Comparison of ENCODE assay signal across 17 cellular contexts in the genomic region with DNA sequence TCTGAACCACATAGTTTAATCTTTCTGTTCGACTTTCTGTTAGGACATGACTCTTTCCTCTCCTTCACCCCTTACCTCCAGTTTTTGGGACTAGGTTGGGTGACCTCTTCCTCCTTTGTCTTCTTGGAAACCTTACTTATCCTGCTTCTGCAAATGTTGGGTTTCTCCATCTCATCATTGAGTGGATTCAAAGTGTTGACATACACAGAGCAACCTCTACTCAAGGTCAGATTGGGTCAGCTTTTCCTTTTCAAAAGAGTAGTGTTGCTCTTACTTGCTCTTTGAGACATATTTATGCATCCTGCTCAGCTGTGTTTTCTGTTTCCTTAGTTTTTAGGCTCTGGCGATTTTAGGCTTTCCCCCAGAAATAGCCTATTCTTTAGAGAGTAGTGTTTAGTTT. TPM values are rescaled to one million over a fixed set of nuclear protein-coding genes. Genes with fewer than 3 reads are reported as not detected.
DNase-seq lines count a peak whose midpoint lies in the region; ATAC-seq, FAIRE-seq and TF ChIP-seq lines count a peak whose summit lies in the region.
"Had no signal": no experiment of that assay in that cellular context is flagged by ENCODE, and none has a peak within 500 bp of the region (broad histone marks: within the 10 kb centered on the region; RNA-seq: fewer than 3 reads in every experiment).

No MANE protein-coding gene starts in this region.

- H3K4me1 ChIP-seq in DND-41 (ENCODE audit: insufficient read depth, low read length), result peaks cover 30% of the 10 kb centered on the region

- peaks cover 5% of the 10 kb centered on the region; the same call in 1 of the 2 replicates for H3K36me3 ChIP-seq in DND-41 (ENCODE audit: insufficient read depth, low read length)

- ATAC-seq in DND-41 (ENCODE audit: insufficient read depth, low read depth) (no peak), HG03159 (IDR thresholded peaks at IDR 0.05; ENCODE audit: unreplicated experiment) (no peak), GM19395 (IDR thresholded peaks at IDR 0.05; ENCODE audit: unreplicated experiment) (no peak)
- no peak for ATAC-seq in naive thymus-derived CD8-positive, alpha-beta T cell
- ATAC-seq: left ventricle myocardium superior had no signal

- peaks cover 83% of the 10 kb centered on the region for H3K79me2 ChIP-seq in DND-41 (ENCODE audit: insufficient read depth, low read length)

- no peaks in the 10 kb centered on the region for H3K9me3 Mint-ChIP-seq in activated T-helper 2 cell treated with anti-CD3 and anti-CD28 coated beads, Interferon-gamma antibody, Interleukin-2, Interleukin-4, amounts not matched to agents 10 μg/mL and 5 μg/mL and 100 μg/mL, durations not matched to agents 14 hours and 24 hours and 36 hours
- H3K9me3 Mint-ChIP-seq in naive thymus-derived CD8-positive, alpha-beta T cell, result no peaks in the 10 kb centered on the region
- H3K9me3 Mint-ChIP-seq: activated naive CD4-positive, alpha-beta T cell treated with anti-CD3 and anti-CD28 coated beads for 36 hours had no signal

- TF ChIP-seq CTCF in DND-41 (IDR thresholded peaks at IDR 0.05; ENCODE audit: borderline replicate concordance, extremely low read depth, low read length, poor library complexity, severe bottlenecking), result no peak

- POLR2A ChIA-PET in naive thymus-derived CD8-positive, alpha-beta T cell (lab: Charles Lee), result no interaction called here

- H3K4me1 Mint-ChIP-seq in activated T-helper 2 cell treated with anti-CD3 and anti-CD28 coated beads, Interferon-gamma antibody, Interleukin-2, Interleukin-4, amounts not matched to agents 10 μg/mL and 5 μg/mL and 100 μg/mL, durations not matched to agents 14 hours and 24 hours and 36 hours (ENCODE audit: low read depth), result peaks cover 36% of the 10 kb centered on the region
- H3K4me1 Mint-ChIP-seq in naive thymus-derived CD8-positive, alpha-beta T cell, result peaks cover 35 to 71% (median 60%) of the 10 kb centered on the region in 4 donors

- no peak for TF ChIP-seq POLR2A in GM12892 (IDR thresholded peaks at IDR 0.05; ENCODE audit: low read depth, low read length)

- DNase-seq in CD1c-positive myeloid dendritic cell (ENCODE audit: extremely low spot score) (peak; percentile 49), DND-41 (no peak), GM12892 (ENCODE audit: insufficient read length) (no peak), NCI-H2227 treated with DMSO at 0.1 percent for 48 hours (lab: John Stamatoyannopoulos, UW) (no peak)
- DNase-seq in activated T-helper 2 cell treated with anti-CD3 and anti-CD28 coated beads, Interferon-gamma antibody, Interleukin-2, Interleukin-4, amounts not matched to agents 10 μg/mL and 5 μg/mL and 100 μg/mL, durations not matched to agents 14 hours and 24 hours and 36 hours (ENCODE audit: low spot score), result no peak
- no peak for DNase-seq in naive thymus-derived CD8-positive, alpha-beta T cell
- DNase-seq: activated naive CD4-positive, alpha-beta T cell treated with anti-CD3 and anti-CD28 coated beads for 36 hours; caudate nucleus; DMS53; foreskin fibroblast; left ventricle myocardium superior; NCI-H1694 had no signal

- H3K9ac ChIP-seq in DND-41 (ENCODE audit: low read depth, low read length), result no peak overlapping the region

- H3K4me3 Mint-ChIP-seq in activated T-helper 2 cell treated with anti-CD3 and anti-CD28 coated beads, Interferon-gamma antibody, Interleukin-2, Interleukin-4, amounts not matched to agents 10 μg/mL and 5 μg/mL and 100 μg/mL, durations not matched to agents 14 hours and 24 hours and 36 hours (ENCODE audit: low read depth), result peak overlapping the region; percentile 19
- H3K4me3 Mint-ChIP-seq in naive thymus-derived CD8-positive, alpha-beta T cell, result peak overlapping the region in 7 of 10 donors; percentile 1 to 43 (median 34)
- H3K4me3 Mint-ChIP-seq: activated naive CD4-positive, alpha-beta T cell treated with anti-CD3 and anti-CD28 coated beads for 36 hours; B cell had no signal

- peaks cover 55% of the 10 kb centered on the region for H4K20me1 ChIP-seq in DND-41 (ENCODE audit: insufficient read depth, low read length)

- no peaks in the 10 kb centered on the region for H3K27me3 Mint-ChIP-seq in activated T-helper 2 cell treated with anti-CD3 and anti-CD28 coated beads, Interferon-gamma antibody, Interleukin-2, Interleukin-4, amounts not matched to agents 10 μg/mL and 5 μg/mL and 100 μg/mL, durations not matched to agents 14 hours and 24 hours and 36 hours (ENCODE audit: low read depth)
- H3K27me3 Mint-ChIP-seq in naive thymus-derived CD8-positive, alpha-beta T cell, result no peaks in the 10 kb centered on the region
- H3K27me3 Mint-ChIP-seq: B cell had no signal

- no peaks in the 10 kb centered on the region for H3K27me3 ChIP-seq in DND-41 (ENCODE audit: insufficient read depth, low read length, poor library complexity)

- intact Hi-C loops in activated T-helper 2 cell treated with anti-CD3 and anti-CD28 coated beads, Interferon-gamma antibody, Interleukin-2, Interleukin-4, amounts not matched to agents 10 μg/mL and 5 μg/mL and 100 μg/mL, durations not matched to agents 14 hours and 24 hours and 36 hours (cut with micrococcal nuclease), result loop anchor here (10.0 kb wide), 1 partner anchor 394 kb away; a partner anchor contains a TSS

- FAIRE-seq in GM12892 (lab: Jason Lieb, UNC), result no peak
- FAIRE-seq: endometrium had no signal

- H3K4me3 ChIP-seq in DND-41 (ENCODE audit: low read depth in 1 of 2, low read length in 2 of 2), result no peak overlapping the region

- peak overlapping the region; percentile 33; the same call in 1 of the 2 replicates for H3K4me2 ChIP-seq in DND-41 (ENCODE audit: insufficient read depth, low read length)

- H3K27ac Mint-ChIP-seq in activated T-helper 2 cell treated with anti-CD3 and anti-CD28 coated beads, Interferon-gamma antibody, Interleukin-2, Interleukin-4, amounts not matched to agents 10 μg/mL and 5 μg/mL and 100 μg/mL, durations not matched to agents 14 hours and 24 hours and 36 hours, result no peak overlapping the region
- peak overlapping the region in 8 of 10 donors; percentile 5 to 55 (median 40) for H3K27ac Mint-ChIP-seq in naive thymus-derived CD8-positive, alpha-beta T cell
- H3K27ac Mint-ChIP-seq: activated naive CD4-positive, alpha-beta T cell treated with anti-CD3 and anti-CD28 coated beads for 36 hours; B cell had no signal

- H3K27ac ChIP-seq in DND-41 (ENCODE audit: low read length), result no peak overlapping the region
- H3K27ac ChIP-seq: HL-60 had no signal

- H3K9me3 ChIP-seq in DND-41 (ENCODE audit: insufficient read depth, low read length, severe bottlenecking), result no peaks in the 10 kb centered on the region

- H2AFZ ChIP-seq in DND-41 (ENCODE audit: low read depth, low read length), result no peak overlapping the region

- H3K36me3 Mint-ChIP-seq in activated T-helper 2 cell treated with anti-CD3 and anti-CD28 coated beads, Interferon-gamma antibody, Interleukin-2, Interleukin-4, amounts not matched to agents 10 μg/mL and 5 μg/mL and 100 μg/mL, durations not matched to agents 14 hours and 24 hours and 36 hours (ENCODE audit: low read depth), result peaks cover 11% of the 10 kb centered on the region
- H3K36me3 Mint-ChIP-seq in naive thymus-derived CD8-positive, alpha-beta T cell, result peaks cover 0 to 21% (median 0%) of the 10 kb centered on the region in 3 donors

RNA-seq across cellular contexts. Expression of a gene that starts 3.7 kb away (rescaled TPM):
- 62.9 and 69.0 TPM in 2 replicates for total RNA-seq in activated T-helper 2 cell treated with anti-CD3 and anti-CD28 coated beads, Interferon-gamma antibody, Interleukin-2, Interleukin-4, amounts not matched to agents 10 μg/mL and 5 μg/mL and 100 μg/mL, durations not matched to agents 14 hours and 24 hours and 36 hours
- 10 to 100 TPM; 32.6 to 37.1 TPM for total RNA-seq in naive thymus-derived CD8-positive, alpha-beta T cell
- polyA plus RNA-seq in naive thymus-derived CD8-positive, alpha-beta T cell, result 10 to 100 TPM; 47.3 to 78.3 (median 67.4) TPM
- polyA plus RNA-seq in GM12892 (2012; ENCODE audit: missing spikeins), result 53.9 TPM
